8 cellular contexts compared by ENCODE assay signal in genomic region chr11:75867778-75868374, GRCh38.
A peak's percentile ranks its signal among the peaks of the same experiment; 100 is the strongest.
DNase-seq lines count a peak whose midpoint lies in the region; ATAC-seq and TF ChIP-seq lines count a peak whose summit lies in the region.

No MANE protein-coding gene starts in this region.

- DNase-seq in NCI-H82 (lab: John Stamatoyannopoulos, UW) (peak; percentile 65), NCI-H82 treated with DMSO at 0.1 percent for 48 hours (lab: John Stamatoyannopoulos, UW; ENCODE audit: unreplicated experiment) (no peak), SW 1271 (lab: John Stamatoyannopoulos, UW) (peak; percentile 25 to 27), cerebellar cortex (ENCODE audit: low spot score) (peak; percentile 62), left kidney (ENCODE audit: low read depth, low spot score) (peak; percentile 55)
- DNase-seq in stimulated activated CD8-positive, alpha-beta memory T cell treated with anti-CD3 and anti-CD28 coated beads, Interleukin-4, amount 100 ng/mL, for 48 hours: peak; percentile 52

- no peak overlapping the region for H2AFZ ChIP-seq in KMS-11 (ENCODE audit: low read depth)

- H3K27me3 ChIP-seq in KMS-11 (ENCODE audit: insufficient read depth, low read depth): no peaks in the 10 kb centered on the region

- ATAC-seq in HG03521 (IDR thresholded peaks at IDR 0.05; ENCODE audit: unreplicated experiment): no peak

- H3K9ac ChIP-seq in KMS-11: no peak overlapping the region

- no peak overlapping the region for H3K27ac ChIP-seq in KMS-11

- no peak overlapping the region for H3K4me3 ChIP-seq in KMS-11 (IDR thresholded peaks at IDR 0.05; ENCODE audit: insufficient read depth, low read depth, low read length)

- H3K36me3 ChIP-seq in KMS-11 (ENCODE audit: insufficient read depth): no peaks in the 10 kb centered on the region

- H3K4me2 ChIP-seq in KMS-11: no peak overlapping the region

- H3K79me2 ChIP-seq in KMS-11 (ENCODE audit: insufficient read depth, low read depth): no peaks in the 10 kb centered on the region

- peak; percentile 96 for TF ChIP-seq CTCF in KMS-11 (conservative IDR thresholded peaks at IDR 0.05; ENCODE audit: low read depth, low read length)

- H3K4me1 ChIP-seq in KMS-11 (ENCODE audit: low read depth, poor library complexity, severe bottlenecking): peaks cover 12% of the 10 kb centered on the region

- no peaks in the 10 kb centered on the region for H4K20me1 ChIP-seq in KMS-11 (ENCODE audit: insufficient read depth)
